8 cellular contexts compared by ENCODE assay signal in genomic region chr1:168504064-168504837, GRCh38. TPM values are rescaled to one million over a fixed set of nuclear protein-coding genes. Genes with fewer than 3 reads are reported as not detected.
DNase-seq lines count a peak whose midpoint lies in the region; ATAC-seq and TF ChIP-seq lines count a peak whose summit lies in the region.

No MANE protein-coding gene starts in this region.

- TF ChIP-seq CTCF in heart right ventricle (IDR thresholded peaks at IDR 0.05), result no peak

- DNase-seq in GOT3 (lab: John Stamatoyannopoulos, UW) (peak; percentile 89), MV-4-11 (lab: John Stamatoyannopoulos, UW) (peak; percentile 100), heart right ventricle (no peak), NCI-H748 treated with DMSO at 0.1 percent for 48 hours (lab: John Stamatoyannopoulos, UW) (no peak), iPS-NIHi7 (ENCODE audit: extremely low spot score) (no peak), retina (no peak)
- DNase-seq in activated T-cell treated with anti-CD3 and anti-CD28 coated beads, Interleukin-2, amount 50 U/mL, for 1 hour, result no peak

- peak overlapping the region in 1 of 10 donors; percentile 86 for H3K27ac ChIP-seq in heart right ventricle

- ATAC-seq in GM18505 (IDR thresholded peaks at IDR 0.05; ENCODE audit: unreplicated experiment) (peak; percentile 82), heart right ventricle (peak; percentile 51 to 95 (median 70))

- no peaks in the 10 kb centered on the region for H3K9me3 ChIP-seq in heart right ventricle

- no peaks in the 10 kb centered on the region for H3K36me3 ChIP-seq in heart right ventricle

- WGBS in heart right ventricle, 2 donors, result 80 to 89% methylated on average over 4 of the region's 4 CpGs

- H3K4me3 ChIP-seq in heart right ventricle, result no peak overlapping the region

- intact Hi-C loops in heart right ventricle (cut with DNase I), result no loop called here

- no peak for TF ChIP-seq POLR2A in GM18505 (IDR thresholded peaks at IDR 0.05; ENCODE audit: borderline replicate concordance, extremely low read depth, insufficient read depth, insufficient read length)

- H3K27me3 ChIP-seq in heart right ventricle, result no peaks in the 10 kb centered on the region

- peaks cover 0 to 35% (median 0%) of the 10 kb centered on the region in 9 donors for H3K4me1 ChIP-seq in heart right ventricle

RNA-seq across cellular contexts. Expression of gene XCL2, which starts 39.5 kb away (rescaled TPM):
- 1 to 10 TPM in 1 of 10 donors, under 1 TPM in 1, not detected in 8; 0.54 to 7.5 TPM for total RNA-seq in heart right ventricle
- polyA plus RNA-seq in heart right ventricle, result under 1 TPM in 1 of 2 donors, not detected in 1; 0.17 TPM

Comparison
In these comparisons a context has a peak if more than half of its experiments do, and no peak if none do; other contexts are left out.
1. DNase-seq: peak in GOT3 (single experiment) and MV-4-11 (single experiment); none in heart right ventricle (0 of 2), NCI-H748 treated with DMSO at 0.1 percent for 48 hours (single experiment), iPS-NIHi7 (single experiment), activated T-cell treated with anti-CD3 and anti-CD28 coated beads, Interleukin-2, amount 50 U/mL, for 1 hour (single experiment) and retina (single experiment).